9 cellular contexts compared by ENCODE assay signal in genomic region chr14:105483300-105484068, GRCh38. TPM values are rescaled to one million over a fixed set of nuclear protein-coding genes. Genes with fewer than 3 reads are reported as not detected.
DNase-seq lines count a peak whose midpoint lies in the region; ATAC-seq and TF ChIP-seq lines count a peak whose summit lies in the region.
"Had no signal": no experiment of that assay in that cellular context is flagged by ENCODE, and none has a peak within 500 bp of the region (broad histone marks: within the 10 kb centered on the region; RNA-seq: fewer than 3 reads in every experiment).

No MANE protein-coding gene starts in this region.

- no peak overlapping the region for H2AFZ ChIP-seq in MM.1S (ENCODE audit: low read length)

- H3F3A ChIP-seq in MM.1S (ENCODE audit: insufficient read depth, low read length): no peaks in the 10 kb centered on the region

- peak in 2 of 5 donors; percentile 61 to 65 for DNase-seq in heart left ventricle
- DNase-seq in Right ventricle myocardium superior: no peak
- peak; percentile 93 for DNase-seq in coronary artery (ENCODE audit: low spot score)
- DNase-seq in myocyte (ENCODE audit: low read depth): peak; percentile 86
- DNase-seq in MM.1S: no peak
- DNase-seq in amniotic stem cell (lab: John Stamatoyannopoulos, UW): no peak

- WGBS in heart left ventricle, 4 donors: 44 to 81% (median 56%) methylated on average over 7 to 18 of the region's 18 CpGs
- 70% methylated on average over 18 of the region's 18 CpGs for WGBS in urinary bladder

- TF ChIP-seq CTCF in heart left ventricle (IDR thresholded peaks at IDR 0.05) (no peak), coronary artery (IDR thresholded peaks at IDR 0.05) (no peak), MM.1S (IDR thresholded peaks at IDR 0.05; ENCODE audit: low read length) (no peak)

- H3K9me3 ChIP-seq in heart left ventricle: no peaks in the 10 kb centered on the region
- H3K9me3 ChIP-seq in MM.1S (replicated peaks; ENCODE audit: insufficient read depth, low read length): no peaks in the 10 kb centered on the region

- no peak overlapping the region for H3K4me2 ChIP-seq in MM.1S (ENCODE audit: low read depth, low read length)

- H3K9ac ChIP-seq in MM.1S (ENCODE audit: low read length): no peak overlapping the region

- H3K4me1 ChIP-seq in heart left ventricle: peaks cover 29 to 100% (median 92%) of the 10 kb centered on the region in 12 donors
- H3K4me1 ChIP-seq in urinary bladder (ENCODE audit: insufficient read depth): no peaks in the 10 kb centered on the region
- H3K4me1 ChIP-seq in MM.1S (ENCODE audit: low read length): peaks cover 8% of the 10 kb centered on the region; the same call in 1 of the 2 replicates

- peaks cover 0 to 6% (median 0%) of the 10 kb centered on the region in 9 donors for H3K27me3 ChIP-seq in heart left ventricle
- peaks cover 21% of the 10 kb centered on the region; the same call in 1 of the 2 replicates for H3K27me3 ChIP-seq in MM.1S (replicated peaks; ENCODE audit: insufficient read depth, low read length)

- intact Hi-C loops in heart left ventricle (cut with DNase I) (loop anchor here in 1 of 10 donors (10.0 kb wide), 1 partner anchor 69 kb away; the partner anchor contains the start of gene MTA1), Right ventricle myocardium superior (cut with DNase I) (no loop called here)

- no peak overlapping the region for H3K4me3 ChIP-seq in heart left ventricle
- no peak overlapping the region for H3K4me3 ChIP-seq in coronary artery
- no peak overlapping the region for H3K4me3 ChIP-seq in urinary bladder (ENCODE audit: low read depth, low read length)
- no peak overlapping the region for H3K4me3 ChIP-seq in MM.1S (ENCODE audit: low read length)

- H4K20me1 ChIP-seq in MM.1S (ENCODE audit: insufficient read depth, low read length): no peaks in the 10 kb centered on the region

- H3K9me2 ChIP-seq in MM.1S (replicated peaks; ENCODE audit: insufficient read depth, low read length): no peaks in the 10 kb centered on the region

- no peak for ATAC-seq in heart left ventricle
- no peak for ATAC-seq in Right ventricle myocardium superior (ENCODE audit: poor library complexity)
- ATAC-seq in GM21390 (IDR thresholded peaks at IDR 0.05; ENCODE audit: unreplicated experiment): no peak
- ATAC-seq: foreskin keratinocyte had no signal

- H3K79me2 ChIP-seq in MM.1S (ENCODE audit: low read length): peaks cover 7% of the 10 kb centered on the region

- peak overlapping the region; percentile 94 to 100 (median 97) for H3K27ac ChIP-seq in heart left ventricle
- peak overlapping the region; percentile 96 to 100 for H3K27ac ChIP-seq in coronary artery
- peak overlapping the region; percentile 83 for H3K27ac ChIP-seq in urinary bladder (ENCODE audit: low read depth)
- no peak overlapping the region for H3K27ac ChIP-seq in MM.1S (ENCODE audit: low read length)
- H3K27ac ChIP-seq: foreskin keratinocyte had no signal

- no peak for TF ChIP-seq POLR2A in heart left ventricle (IDR thresholded peaks at IDR 0.05)

- H3K36me3 ChIP-seq in heart left ventricle: peaks cover 0 to 17% (median 12%) of the 10 kb centered on the region in 9 donors
- no peaks in the 10 kb centered on the region for H3K36me3 ChIP-seq in urinary bladder (ENCODE audit: insufficient read depth)
- H3K36me3 ChIP-seq in MM.1S (replicated peaks; ENCODE audit: insufficient read depth, low read length): no peaks in the 10 kb centered on the region

RNA-seq across cellular contexts. Expression of gene CRIP1, which starts 3.2 kb away (rescaled TPM):
- 100 to 1,000 TPM in 1 of 9 donors, 10 to 100 TPM in 8; 12.1 to 195 (median 56.9) TPM for total RNA-seq in heart left ventricle
- 100 to 1,000 TPM in 1 of 2 donors, 10 to 100 TPM in 1; 81.1 to 109 TPM for polyA plus RNA-seq in heart left ventricle
- total RNA-seq in Right ventricle myocardium superior: 71.8 TPM
- 0.99 and 2.6 TPM in 2 replicates for total RNA-seq in myocyte
- 68.3 TPM for polyA plus RNA-seq in myocyte (2012)
- total RNA-seq in urinary bladder: 9.4 TPM
- polyA plus RNA-seq in urinary bladder: 92.4 TPM

RNA-seq across cellular contexts. Expression of gene TEDC1, which starts 7.6 kb away (rescaled TPM):
- total RNA-seq in heart left ventricle (10 to 100 TPM in 1 of 9 donors, 1 to 10 TPM in 7, under 1 TPM in 1; 0.94 to 12.4 (median 3.2) TPM), Right ventricle myocardium superior (6.2 TPM), myocyte (9.3 and 14.4 TPM in 2 replicates), urinary bladder (4.2 TPM)
- polyA plus RNA-seq in heart left ventricle (1 to 10 TPM; 4.8 to 6.7 TPM), urinary bladder (10.6 TPM)
- 12.6 TPM for polyA plus RNA-seq in myocyte (2012)

RNA-seq across cellular contexts. Expression of gene CRIP2, which starts 8.9 kb away (rescaled TPM):
- 1,000 to 10,000 TPM in 2 of 9 donors, 100 to 1,000 TPM in 7; 695 to 1,715 (median 851) TPM for total RNA-seq in heart left ventricle
- polyA plus RNA-seq in heart left ventricle: 1,000 to 10,000 TPM in 1 of 2 donors, 100 to 1,000 TPM in 1; 829 to 1,402 TPM
- 1,011 TPM for total RNA-seq in Right ventricle myocardium superior
- 586 and 856 TPM in 2 replicates for total RNA-seq in myocyte
- polyA plus RNA-seq in myocyte (2012): 418 TPM
- 53.7 TPM for total RNA-seq in urinary bladder
- 245 TPM for polyA plus RNA-seq in urinary bladder

RNA-seq across cellular contexts. Expression of gene TMEM121, which starts 42.9 kb away (rescaled TPM):
- total RNA-seq in heart left ventricle (1 to 10 TPM; 1.0 to 4.4 (median 2.0) TPM), Right ventricle myocardium superior (3.1 TPM), myocyte (3.9 and 5.3 TPM in 2 replicates), urinary bladder (1.3 TPM)
- polyA plus RNA-seq in heart left ventricle (1 to 10 TPM; 1.1 to 1.5 TPM), urinary bladder (6.7 TPM)
- polyA plus RNA-seq in myocyte (2012): 2.3 TPM

Comparison
In these comparisons a context has a peak if more than half of its experiments do, and no peak if none do; other contexts are left out.
1. DNase-seq: peak in coronary artery (single experiment) and myocyte (single experiment); none in Right ventricle myocardium superior (single experiment), MM.1S (single experiment) and amniotic stem cell (single experiment).
2. RNA of gene CRIP2, which starts 8.9 kb away (total RNA-seq): 1,011 TPM in Right ventricle myocardium superior (single experiment), 695 to 1,715 TPM in heart left ventricle and 586 to 856 TPM in myocyte; 53.7 TPM in urinary bladder (single experiment); every median in the first group is over 10 times any median in the second.